ENCODE assay signal across 1 cellular context in the genomic region with DNA sequence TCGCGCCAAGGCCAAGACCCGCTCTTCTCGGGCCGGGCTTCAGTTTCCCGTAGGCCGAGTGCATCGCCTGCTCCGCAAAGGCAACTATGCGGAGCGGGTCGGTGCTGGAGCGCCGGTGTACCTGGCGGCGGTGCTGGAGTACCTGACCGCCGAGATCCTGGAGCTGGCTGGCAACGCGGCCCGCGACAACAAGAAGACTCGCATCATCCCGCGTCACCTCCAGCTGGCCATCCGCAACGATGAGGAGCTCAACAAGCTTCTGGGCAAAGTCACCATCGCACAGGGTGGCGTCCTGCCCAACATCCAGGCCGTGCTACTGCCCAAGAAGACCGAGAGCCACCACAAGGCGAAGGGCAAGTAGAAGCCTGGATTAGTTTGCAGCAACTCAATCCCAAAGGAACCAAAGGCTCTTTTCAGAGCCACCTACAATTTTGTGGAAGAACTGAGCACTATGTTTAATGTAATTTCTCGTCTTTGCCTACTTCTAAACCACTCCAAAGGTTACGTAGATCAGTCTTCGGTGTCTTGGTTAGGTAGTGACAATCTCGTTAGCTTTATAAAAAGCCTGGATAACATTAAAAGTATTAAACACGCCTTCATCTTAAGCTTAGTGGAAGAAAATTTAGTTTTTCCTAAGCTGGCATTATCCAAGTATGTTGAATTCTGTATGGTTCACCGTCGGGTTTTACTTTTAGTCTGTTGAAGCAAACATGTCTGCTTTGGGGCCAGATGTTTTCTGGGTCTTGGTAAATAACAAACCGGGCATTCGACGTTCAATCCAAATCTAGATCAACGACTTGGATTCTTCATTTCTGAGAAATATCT.
A peak's percentile ranks its signal among the peaks of the same experiment; 100 is the strongest.
TF ChIP-seq lines count a peak whose summit lies in the region.
"Not testable (repeated sequence)": the region's sequence is repeated elsewhere in the genome, so short reads cannot be mapped to it uniquely, and the experiment has no call there.

No MANE protein-coding gene starts in this region.

TF ChIP-seq in K562, 482 proteins besides CTCF, POLR2A, EP300 and RAD21 (continued from another document and continues in another):
- peak; percentile 36; the same call in 1 of the 2 replicates for TF ChIP-seq MEF2A (IDR thresholded peaks at IDR 0.05; ENCODE audit: control insufficient read depth, low read depth, low read length)
- TF ChIP-seq, protein P1, sequence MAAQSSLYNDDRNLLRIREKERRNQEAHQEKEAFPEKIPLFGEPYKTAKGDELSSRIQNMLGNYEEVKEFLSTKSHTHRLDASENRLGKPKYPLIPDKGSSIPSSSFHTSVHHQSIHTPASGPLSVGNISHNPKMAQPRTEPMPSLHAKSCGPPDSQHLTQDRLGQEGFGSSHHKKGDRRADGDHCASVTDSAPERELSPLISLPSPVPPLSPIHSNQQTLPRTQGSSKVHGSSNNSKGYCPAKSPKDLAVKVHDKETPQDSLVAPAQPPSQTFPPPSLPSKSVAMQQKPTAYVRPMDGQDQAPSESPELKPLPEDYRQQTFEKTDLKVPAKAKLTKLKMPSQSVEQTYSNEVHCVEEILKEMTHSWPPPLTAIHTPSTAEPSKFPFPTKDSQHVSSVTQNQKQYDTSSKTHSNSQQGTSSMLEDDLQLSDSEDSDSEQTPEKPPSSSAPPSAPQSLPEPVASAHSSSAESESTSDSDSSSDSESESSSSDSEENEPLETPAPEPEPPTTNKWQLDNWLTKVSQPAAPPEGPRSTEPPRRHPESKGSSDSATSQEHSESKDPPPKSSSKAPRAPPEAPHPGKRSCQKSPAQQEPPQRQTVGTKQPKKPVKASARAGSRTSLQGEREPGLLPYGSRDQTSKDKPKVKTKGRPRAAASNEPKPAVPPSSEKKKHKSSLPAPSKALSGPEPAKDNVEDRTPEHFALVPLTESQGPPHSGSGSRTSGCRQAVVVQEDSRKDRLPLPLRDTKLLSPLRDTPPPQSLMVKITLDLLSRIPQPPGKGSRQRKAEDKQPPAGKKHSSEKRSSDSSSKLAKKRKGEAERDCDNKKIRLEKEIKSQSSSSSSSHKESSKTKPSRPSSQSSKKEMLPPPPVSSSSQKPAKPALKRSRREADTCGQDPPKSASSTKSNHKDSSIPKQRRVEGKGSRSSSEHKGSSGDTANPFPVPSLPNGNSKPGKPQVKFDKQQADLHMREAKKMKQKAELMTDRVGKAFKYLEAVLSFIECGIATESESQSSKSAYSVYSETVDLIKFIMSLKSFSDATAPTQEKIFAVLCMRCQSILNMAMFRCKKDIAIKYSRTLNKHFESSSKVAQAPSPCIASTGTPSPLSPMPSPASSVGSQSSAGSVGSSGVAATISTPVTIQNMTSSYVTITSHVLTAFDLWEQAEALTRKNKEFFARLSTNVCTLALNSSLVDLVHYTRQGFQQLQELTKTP (IDR thresholded peaks at IDR 0.05; ENCODE audit: low read depth in 1 of 2, partially characterized antibody in 2 of 2): peak; percentile 83 to 91
- TF ChIP-seq PHTF2 (CRISPR knock-in tag; IDR thresholded peaks at IDR 0.05): peak; percentile 80
- peak; percentile 84 for TF ChIP-seq SUPT5H (IDR thresholded peaks at IDR 0.05)
- TF ChIP-seq ETV6 (IDR thresholded peaks at IDR 0.05; ENCODE audit: borderline replicate concordance in 1 of 2, low read depth in 2 of 2, low read length in 1 of 2); MYNN (CRISPR knock-in tag; IDR thresholded peaks at IDR 0.05); TOE1 (CRISPR knock-in tag; IDR thresholded peaks at IDR 0.05; ENCODE audit: borderline replicate concordance, low read depth): not testable (repeated sequence)
- 0 out of 2 replicates have a peak, but pooled peaks have one; percentile 37 for TF ChIP-seq ETV6 (CRISPR knock-in tag; IDR thresholded peaks at IDR 0.05; ENCODE audit: borderline replicate concordance)
- peak in 1 of 3 experiments; percentile 60 for TF ChIP-seq YY1 (IDR thresholded peaks at IDR 0.05; ENCODE audit: borderline replicate concordance in 1 of 3, control insufficient read depth in 1 of 3, extremely low read depth in 1 of 3, insufficient read depth in 3 of 3, insufficient read length in 1 of 3, insufficient replicate concordance in 2 of 3, low read depth in 1 of 3, low read length in 2 of 3)
- TF ChIP-seq, protein P2, sequence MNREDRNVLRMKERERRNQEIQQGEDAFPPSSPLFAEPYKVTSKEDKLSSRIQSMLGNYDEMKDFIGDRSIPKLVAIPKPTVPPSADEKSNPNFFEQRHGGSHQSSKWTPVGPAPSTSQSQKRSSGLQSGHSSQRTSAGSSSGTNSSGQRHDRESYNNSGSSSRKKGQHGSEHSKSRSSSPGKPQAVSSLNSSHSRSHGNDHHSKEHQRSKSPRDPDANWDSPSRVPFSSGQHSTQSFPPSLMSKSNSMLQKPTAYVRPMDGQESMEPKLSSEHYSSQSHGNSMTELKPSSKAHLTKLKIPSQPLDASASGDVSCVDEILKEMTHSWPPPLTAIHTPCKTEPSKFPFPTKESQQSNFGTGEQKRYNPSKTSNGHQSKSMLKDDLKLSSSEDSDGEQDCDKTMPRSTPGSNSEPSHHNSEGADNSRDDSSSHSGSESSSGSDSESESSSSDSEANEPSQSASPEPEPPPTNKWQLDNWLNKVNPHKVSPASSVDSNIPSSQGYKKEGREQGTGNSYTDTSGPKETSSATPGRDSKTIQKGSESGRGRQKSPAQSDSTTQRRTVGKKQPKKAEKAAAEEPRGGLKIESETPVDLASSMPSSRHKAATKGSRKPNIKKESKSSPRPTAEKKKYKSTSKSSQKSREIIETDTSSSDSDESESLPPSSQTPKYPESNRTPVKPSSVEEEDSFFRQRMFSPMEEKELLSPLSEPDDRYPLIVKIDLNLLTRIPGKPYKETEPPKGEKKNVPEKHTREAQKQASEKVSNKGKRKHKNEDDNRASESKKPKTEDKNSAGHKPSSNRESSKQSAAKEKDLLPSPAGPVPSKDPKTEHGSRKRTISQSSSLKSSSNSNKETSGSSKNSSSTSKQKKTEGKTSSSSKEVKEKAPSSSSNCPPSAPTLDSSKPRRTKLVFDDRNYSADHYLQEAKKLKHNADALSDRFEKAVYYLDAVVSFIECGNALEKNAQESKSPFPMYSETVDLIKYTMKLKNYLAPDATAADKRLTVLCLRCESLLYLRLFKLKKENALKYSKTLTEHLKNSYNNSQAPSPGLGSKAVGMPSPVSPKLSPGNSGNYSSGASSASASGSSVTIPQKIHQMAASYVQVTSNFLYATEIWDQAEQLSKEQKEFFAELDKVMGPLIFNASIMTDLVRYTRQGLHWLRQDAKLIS (CRISPR knock-in tag; IDR thresholded peaks at IDR 0.05): peak; percentile 99
- TF ChIP-seq MYNN (IDR thresholded peaks at IDR 0.05): 0 out of 2 replicates have a peak, but pooled peaks have one; percentile 51
- peak in 1 of 2 experiments; percentile 74; a peak in 1 of 4 replicates for TF ChIP-seq KDM4B (IDR thresholded peaks at IDR 0.05; ENCODE audit: borderline replicate concordance in 2 of 2, low read depth in 1 of 2)
- TF ChIP-seq, protein P3, sequence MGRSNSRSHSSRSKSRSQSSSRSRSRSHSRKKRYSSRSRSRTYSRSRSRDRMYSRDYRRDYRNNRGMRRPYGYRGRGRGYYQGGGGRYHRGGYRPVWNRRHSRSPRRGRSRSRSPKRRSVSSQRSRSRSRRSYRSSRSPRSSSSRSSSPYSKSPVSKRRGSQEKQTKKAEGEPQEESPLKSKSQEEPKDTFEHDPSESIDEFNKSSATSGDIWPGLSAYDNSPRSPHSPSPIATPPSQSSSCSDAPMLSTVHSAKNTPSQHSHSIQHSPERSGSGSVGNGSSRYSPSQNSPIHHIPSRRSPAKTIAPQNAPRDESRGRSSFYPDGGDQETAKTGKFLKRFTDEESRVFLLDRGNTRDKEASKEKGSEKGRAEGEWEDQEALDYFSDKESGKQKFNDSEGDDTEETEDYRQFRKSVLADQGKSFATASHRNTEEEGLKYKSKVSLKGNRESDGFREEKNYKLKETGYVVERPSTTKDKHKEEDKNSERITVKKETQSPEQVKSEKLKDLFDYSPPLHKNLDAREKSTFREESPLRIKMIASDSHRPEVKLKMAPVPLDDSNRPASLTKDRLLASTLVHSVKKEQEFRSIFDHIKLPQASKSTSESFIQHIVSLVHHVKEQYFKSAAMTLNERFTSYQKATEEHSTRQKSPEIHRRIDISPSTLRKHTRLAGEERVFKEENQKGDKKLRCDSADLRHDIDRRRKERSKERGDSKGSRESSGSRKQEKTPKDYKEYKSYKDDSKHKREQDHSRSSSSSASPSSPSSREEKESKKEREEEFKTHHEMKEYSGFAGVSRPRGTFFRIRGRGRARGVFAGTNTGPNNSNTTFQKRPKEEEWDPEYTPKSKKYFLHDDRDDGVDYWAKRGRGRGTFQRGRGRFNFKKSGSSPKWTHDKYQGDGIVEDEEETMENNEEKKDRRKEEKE (IDR thresholded peaks at IDR 0.05; ENCODE audit: borderline replicate concordance in 1 of 2, control insufficient read depth in 1 of 2, low read depth in 2 of 2, low read length in 1 of 2): peak; percentile 65 to 97; a peak in 3 of 4 replicates
- peak; percentile 82 for TF ChIP-seq KDM5B (IDR thresholded peaks at IDR 0.05; ENCODE audit: insufficient replicate concordance, low read depth, low read length)
- TF ChIP-seq TCF7 (IDR thresholded peaks at IDR 0.05; ENCODE audit: borderline replicate concordance): 0 out of 2 replicates have a peak, but pooled peaks have one; percentile 32
- TF ChIP-seq HMG20B (CRISPR knock-in tag; IDR thresholded peaks at IDR 0.05): 0 out of 2 replicates have a peak, but pooled peaks have one; percentile 82
- TF ChIP-seq ZEB2 (IDR thresholded peaks at IDR 0.05): peak; percentile 79; the same call in 1 of the 2 replicates
- TF ChIP-seq, protein P4, sequence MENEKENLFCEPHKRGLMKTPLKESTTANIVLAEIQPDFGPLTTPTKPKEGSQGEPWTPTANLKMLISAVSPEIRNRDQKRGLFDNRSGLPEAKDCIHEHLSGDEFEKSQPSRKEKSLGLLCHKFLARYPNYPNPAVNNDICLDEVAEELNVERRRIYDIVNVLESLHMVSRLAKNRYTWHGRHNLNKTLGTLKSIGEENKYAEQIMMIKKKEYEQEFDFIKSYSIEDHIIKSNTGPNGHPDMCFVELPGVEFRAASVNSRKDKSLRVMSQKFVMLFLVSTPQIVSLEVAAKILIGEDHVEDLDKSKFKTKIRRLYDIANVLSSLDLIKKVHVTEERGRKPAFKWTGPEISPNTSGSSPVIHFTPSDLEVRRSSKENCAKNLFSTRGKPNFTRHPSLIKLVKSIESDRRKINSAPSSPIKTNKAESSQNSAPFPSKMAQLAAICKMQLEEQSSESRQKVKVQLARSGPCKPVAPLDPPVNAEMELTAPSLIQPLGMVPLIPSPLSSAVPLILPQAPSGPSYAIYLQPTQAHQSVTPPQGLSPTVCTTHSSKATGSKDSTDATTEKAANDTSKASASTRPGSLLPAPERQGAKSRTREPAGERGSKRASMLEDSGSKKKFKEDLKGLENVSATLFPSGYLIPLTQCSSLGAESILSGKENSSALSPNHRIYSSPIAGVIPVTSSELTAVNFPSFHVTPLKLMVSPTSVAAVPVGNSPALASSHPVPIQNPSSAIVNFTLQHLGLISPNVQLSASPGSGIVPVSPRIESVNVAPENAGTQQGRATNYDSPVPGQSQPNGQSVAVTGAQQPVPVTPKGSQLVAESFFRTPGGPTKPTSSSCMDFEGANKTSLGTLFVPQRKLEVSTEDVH (IDR thresholded peaks at IDR 0.05; ENCODE audit: low read depth, partially characterized antibody): peak; percentile 0
- 0 out of 2 replicates have a peak, but pooled peaks have one; percentile 4 for TF ChIP-seq SNIP1 (IDR thresholded peaks at IDR 0.05; ENCODE audit: low read depth)
- TF ChIP-seq, protein P5, sequence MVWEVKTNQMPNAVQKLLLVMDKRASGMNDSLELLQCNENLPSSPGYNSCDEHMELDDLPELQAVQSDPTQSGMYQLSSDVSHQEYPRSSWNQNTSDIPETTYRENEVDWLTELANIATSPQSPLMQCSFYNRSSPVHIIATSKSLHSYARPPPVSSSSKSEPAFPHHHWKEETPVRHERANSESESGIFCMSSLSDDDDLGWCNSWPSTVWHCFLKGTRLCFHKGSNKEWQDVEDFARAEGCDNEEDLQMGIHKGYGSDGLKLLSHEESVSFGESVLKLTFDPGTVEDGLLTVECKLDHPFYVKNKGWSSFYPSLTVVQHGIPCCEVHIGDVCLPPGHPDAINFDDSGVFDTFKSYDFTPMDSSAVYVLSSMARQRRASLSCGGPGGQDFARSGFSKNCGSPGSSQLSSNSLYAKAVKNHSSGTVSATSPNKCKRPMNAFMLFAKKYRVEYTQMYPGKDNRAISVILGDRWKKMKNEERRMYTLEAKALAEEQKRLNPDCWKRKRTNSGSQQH (CRISPR knock-in tag; IDR thresholded peaks at IDR 0.05): peak; percentile 2; the same call in 1 of the 2 replicates
- peak; percentile 92; the same call in 1 of the 2 replicates for TF ChIP-seq LARP7 (IDR thresholded peaks at IDR 0.05)
- 0 out of 2 replicates have a peak, but pooled peaks have one; percentile 39 for TF ChIP-seq ZNF766 (CRISPR knock-in tag; conservative IDR thresholded peaks at IDR 0.05)
- TF ChIP-seq, protein P6, sequence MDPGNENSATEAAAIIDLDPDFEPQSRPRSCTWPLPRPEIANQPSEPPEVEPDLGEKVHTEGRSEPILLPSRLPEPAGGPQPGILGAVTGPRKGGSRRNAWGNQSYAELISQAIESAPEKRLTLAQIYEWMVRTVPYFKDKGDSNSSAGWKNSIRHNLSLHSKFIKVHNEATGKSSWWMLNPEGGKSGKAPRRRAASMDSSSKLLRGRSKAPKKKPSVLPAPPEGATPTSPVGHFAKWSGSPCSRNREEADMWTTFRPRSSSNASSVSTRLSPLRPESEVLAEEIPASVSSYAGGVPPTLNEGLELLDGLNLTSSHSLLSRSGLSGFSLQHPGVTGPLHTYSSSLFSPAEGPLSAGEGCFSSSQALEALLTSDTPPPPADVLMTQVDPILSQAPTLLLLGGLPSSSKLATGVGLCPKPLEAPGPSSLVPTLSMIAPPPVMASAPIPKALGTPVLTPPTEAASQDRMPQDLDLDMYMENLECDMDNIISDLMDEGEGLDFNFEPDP (CRISPR knock-in tag; IDR thresholded peaks at IDR 0.05): peak; percentile 87; the same call in 1 of the 2 replicates
- peak; percentile 93 for TF ChIP-seq CHD1 (IDR thresholded peaks at IDR 0.05; ENCODE audit: low read length)
- peak; percentile 72 for TF ChIP-seq SAP30 (IDR thresholded peaks at IDR 0.05; ENCODE audit: borderline replicate concordance, insufficient read depth, low read depth, low read length, poor library complexity, severe bottlenecking)
- TF ChIP-seq MBD2 (IDR thresholded peaks at IDR 0.05; ENCODE audit: borderline replicate concordance, low read depth): peak; percentile 21; the same call in 1 of the 2 replicates
- peak; percentile 59 for TF ChIP-seq POLR2B (IDR thresholded peaks at IDR 0.05; ENCODE audit: low read depth, partially characterized antibody)
- peak; percentile 90; the same call in 1 of the 2 replicates for TF ChIP-seq ZFPM2 (CRISPR knock-in tag; IDR thresholded peaks at IDR 0.05)
- TF ChIP-seq ZNF668 (CRISPR knock-in tag; IDR thresholded peaks at IDR 0.05): 0 out of 2 replicates have a peak, but pooled peaks have one; percentile 58
- TF ChIP-seq ERF (CRISPR knock-in tag; IDR thresholded peaks at IDR 0.05): 0 out of 2 replicates have a peak, but pooled peaks have one; percentile 61
- TF ChIP-seq TOE1 (IDR thresholded peaks at IDR 0.05; ENCODE audit: borderline replicate concordance): 0 out of 2 replicates have a peak, but pooled peaks have one; percentile 45
- peak; percentile 47 for TF ChIP-seq DACH1 (IDR thresholded peaks at IDR 0.05; ENCODE audit: partially characterized antibody)
- 0 out of 2 replicates have a peak, but pooled peaks have one; percentile 15 for TF ChIP-seq L3MBTL2 (IDR thresholded peaks at IDR 0.05)
- TF ChIP-seq, protein P7, sequence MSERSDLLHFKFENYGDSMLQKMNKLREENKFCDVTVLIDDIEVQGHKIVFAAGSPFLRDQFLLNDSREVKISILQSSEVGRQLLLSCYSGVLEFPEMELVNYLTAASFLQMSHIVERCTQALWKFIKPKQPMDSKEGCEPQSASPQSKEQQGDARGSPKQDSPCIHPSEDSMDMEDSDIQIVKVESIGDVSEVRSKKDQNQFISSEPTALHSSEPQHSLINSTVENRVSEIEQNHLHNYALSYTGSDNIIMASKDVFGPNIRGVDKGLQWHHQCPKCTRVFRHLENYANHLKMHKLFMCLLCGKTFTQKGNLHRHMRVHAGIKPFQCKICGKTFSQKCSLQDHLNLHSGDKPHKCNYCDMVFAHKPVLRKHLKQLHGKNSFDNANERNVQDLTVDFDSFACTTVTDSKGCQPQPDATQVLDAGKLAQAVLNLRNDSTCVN (CRISPR knock-in tag; IDR thresholded peaks at IDR 0.05): peak; percentile 88
- TF ChIP-seq RNF2 (IDR thresholded peaks at IDR 0.05): peak; percentile 13; the same call in 1 of the 2 replicates
- TF ChIP-seq GABPB1 (CRISPR knock-in tag; IDR thresholded peaks at IDR 0.05): peak; percentile 76
